In genomic region chr1:36576118-36576517, GRCh38 we compare ENCODE assay signal across 8 cellular contexts.
DNase-seq lines count a peak whose midpoint lies in the region; ATAC-seq and TF ChIP-seq lines count a peak whose summit lies in the region.

No MANE protein-coding gene starts in this region.

- H3K27me3 ChIP-seq in naive thymus-derived CD4-positive, alpha-beta T cell (ENCODE audit: control insufficient read depth in 2 of 2, insufficient read depth in 2 of 2, low read length in 2 of 2): no peaks in the 10 kb centered on the region

- H3K36me3 Mint-ChIP-seq in endothelial cell (ENCODE audit: low read depth, unreplicated experiment): no peaks in the 10 kb centered on the region
- H3K36me3 Mint-ChIP-seq in naive thymus-derived CD4-positive, alpha-beta T cell: no peaks in the 10 kb centered on the region

- intact Hi-C loops in naive thymus-derived CD4-positive, alpha-beta T cell (cut with micrococcal nuclease): loop anchor here in 1 of 2 donors (5.0 kb wide), 1 partner anchor 746 kb away; no protein-coding TSS in a partner anchor

- no peaks in the 10 kb centered on the region for H3K9me3 Mint-ChIP-seq in endothelial cell (ENCODE audit: unreplicated experiment)
- H3K9me3 Mint-ChIP-seq in naive thymus-derived CD4-positive, alpha-beta T cell: peaks cover 0 to 1% (median 0%) of the 10 kb centered on the region in 11 donors

- peaks cover 8% of the 10 kb centered on the region for H3K27me3 Mint-ChIP-seq in endothelial cell (ENCODE audit: unreplicated experiment)
- peaks cover 23 to 36% (median 27%) of the 10 kb centered on the region in 5 donors for H3K27me3 Mint-ChIP-seq in naive thymus-derived CD4-positive, alpha-beta T cell

- CTCF ChIA-PET in naive thymus-derived CD4-positive, alpha-beta T cell (lab: Charles Lee): interaction anchor here (1.6 kb wide), 1 partner anchor 859 kb away, joined by 6 read pairs; no protein-coding TSS in a partner anchor

- no peak overlapping the region for H3K27ac ChIP-seq in naive thymus-derived CD4-positive, alpha-beta T cell (ENCODE audit: low read depth, low read length)

- H3K4me1 ChIP-seq in naive thymus-derived CD4-positive, alpha-beta T cell (ENCODE audit: control insufficient read depth in 2 of 2, insufficient read depth in 2 of 2, low read length in 2 of 2): no peaks in the 10 kb centered on the region

- no peaks in the 10 kb centered on the region for H3K9me3 ChIP-seq in naive thymus-derived CD4-positive, alpha-beta T cell (ENCODE audit: control insufficient read depth in 2 of 3, low read length in 3 of 3)

- POLR2A ChIA-PET in naive thymus-derived CD4-positive, alpha-beta T cell (lab: Charles Lee): no interaction called here

- peaks cover 3% of the 10 kb centered on the region for H3K4me1 Mint-ChIP-seq in endothelial cell (ENCODE audit: unreplicated experiment)
- peaks cover 0 to 5% (median 0%) of the 10 kb centered on the region in 7 donors for H3K4me1 Mint-ChIP-seq in naive thymus-derived CD4-positive, alpha-beta T cell

- TF ChIP-seq CTCF in GM12875 (IDR thresholded peaks at IDR 0.05; ENCODE audit: borderline replicate concordance, insufficient read depth, low read depth, low read length): peak; percentile 96
- TF ChIP-seq CTCF in endothelial cell (IDR thresholded peaks at IDR 0.05; ENCODE audit: unreplicated experiment): peak; percentile 54

- no peaks in the 10 kb centered on the region for H3K36me3 ChIP-seq in naive thymus-derived CD4-positive, alpha-beta T cell (ENCODE audit: control insufficient read depth in 2 of 3, insufficient read depth in 3 of 3, low read length in 3 of 3)

- peak; percentile 35 for DNase-seq in ACHN
- DNase-seq in NCI-H226: peak; percentile 22
- peak; percentile 12 to 34 for DNase-seq in activated CD4-positive, alpha-beta T cell treated with anti-CD3 and anti-CD28 coated beads, Interleukin-2, amount 50 U/mL, for 24 hours (ENCODE audit: low read depth in 1 of 2, low spot score in 1 of 2)
- DNase-seq in endothelial cell (ENCODE audit: low spot score): peak; percentile 85
- DNase-seq in naive thymus-derived CD4-positive, alpha-beta T cell: peak in 8 of 9 donors; percentile 12 to 46 (median 30)
- DNase-seq in stromal cell of bone marrow (ENCODE audit: low read depth): peak; percentile 6

- in situ Hi-C loops in ACHN (cut with HindIII; ENCODE audit: low pct_ligation_motif_present, low pct_unique_long_range_greater_than_20kb, low sequenced_read_pairs): no loop called here

- peak; percentile 42 for ATAC-seq in naive thymus-derived CD4-positive, alpha-beta T cell
- no peak for ATAC-seq in HG03045 (IDR thresholded peaks at IDR 0.05; ENCODE audit: unreplicated experiment)

- no peak overlapping the region for H3K4me3 ChIP-seq in GM12875 (ENCODE audit: low read depth, low read length)
- H3K4me3 ChIP-seq in naive thymus-derived CD4-positive, alpha-beta T cell (ENCODE audit: low read length): no peak overlapping the region

- H3K27ac Mint-ChIP-seq in endothelial cell (ENCODE audit: unreplicated experiment): no peak overlapping the region
- no peak overlapping the region for H3K27ac Mint-ChIP-seq in naive thymus-derived CD4-positive, alpha-beta T cell

- H3K4me3 Mint-ChIP-seq in endothelial cell (ENCODE audit: unreplicated experiment): no peak overlapping the region
- no peak overlapping the region for H3K4me3 Mint-ChIP-seq in naive thymus-derived CD4-positive, alpha-beta T cell

Comparison
In these comparisons a context has a peak if more than half of its experiments do, and no peak if none do; other contexts are left out.
1. DNase-seq: peak in every context shown above with its lines; median percentile 85 in endothelial cell; 35 in ACHN; 30 in naive thymus-derived CD4-positive, alpha-beta T cell; 23 in activated CD4-positive, alpha-beta T cell treated with anti-CD3 and anti-CD28 coated beads, Interleukin-2, amount 50 U/mL, for 24 hours; 22 in NCI-H226; 6 in stromal cell of bone marrow.